8 cellular contexts compared by ENCODE assay signal in the genomic region with DNA sequence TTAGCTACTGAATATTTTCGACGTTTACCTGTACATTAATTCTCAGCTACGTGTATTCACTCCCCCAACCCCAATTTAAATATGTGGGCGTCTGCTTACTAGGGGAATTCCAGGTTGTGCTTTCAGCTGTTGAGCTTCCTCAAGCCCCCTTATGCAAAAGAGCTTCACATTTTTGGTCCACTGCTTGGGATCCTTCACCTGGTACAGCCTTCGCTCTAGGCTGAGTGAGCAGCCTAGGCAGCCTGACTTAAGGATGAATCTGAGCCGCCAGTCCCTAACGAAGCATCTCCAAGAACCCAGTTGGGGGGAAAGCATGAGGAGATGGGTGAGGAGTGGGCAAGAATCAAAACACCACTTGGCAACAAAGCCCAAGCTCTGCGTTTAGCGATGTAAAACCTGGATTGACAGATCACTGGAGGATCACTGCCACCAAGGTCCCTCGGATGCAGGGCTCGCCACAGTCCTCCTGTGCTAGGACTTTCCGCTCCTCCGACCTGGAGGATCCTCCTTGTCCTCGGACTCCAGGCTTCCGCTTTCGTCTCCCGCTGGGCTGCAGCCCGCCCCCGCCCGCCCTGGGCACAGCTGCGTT. TPM values are rescaled to one million over a fixed set of nuclear protein-coding genes. Genes with fewer than 3 reads are reported as not detected.
DNase-seq lines count a peak whose midpoint lies in the region; ATAC-seq and TF ChIP-seq lines count a peak whose summit lies in the region.

No MANE protein-coding gene starts in this region.

- peak overlapping the region; percentile 92 for H3K27ac Mint-ChIP-seq in activated naive CD8-positive, alpha-beta T cell treated with anti-CD3 and anti-CD28 coated beads, Interleukin-2, amount 10 ng/mL, durations not matched to agents 7 days and 5 days
- H3K27ac Mint-ChIP-seq in immature natural killer cell: peak overlapping the region; percentile 87 to 97 (median 96)
- H3K27ac Mint-ChIP-seq in stimulated activated naive CD8-positive, alpha-beta T cell treated with anti-CD3 and anti-CD28 coated beads, Interleukin-15, amount 100 ng/mL, for 72 hours: peak overlapping the region; percentile 97

- no peaks in the 10 kb centered on the region for H3K9me3 Mint-ChIP-seq in activated naive CD8-positive, alpha-beta T cell treated with anti-CD3 and anti-CD28 coated beads, Interleukin-2, amount 10 ng/mL, durations not matched to agents 7 days and 5 days
- no peaks in the 10 kb centered on the region for H3K9me3 Mint-ChIP-seq in immature natural killer cell
- H3K9me3 Mint-ChIP-seq in stimulated activated naive CD8-positive, alpha-beta T cell treated with anti-CD3 and anti-CD28 coated beads, Interleukin-15, amount 100 ng/mL, for 72 hours: no peaks in the 10 kb centered on the region

- peaks cover 22% of the 10 kb centered on the region for H3K36me3 Mint-ChIP-seq in activated naive CD8-positive, alpha-beta T cell treated with anti-CD3 and anti-CD28 coated beads, Interleukin-2, amount 10 ng/mL, durations not matched to agents 7 days and 5 days
- H3K36me3 Mint-ChIP-seq in immature natural killer cell: peaks cover 0 to 5% (median 0%) of the 10 kb centered on the region in 3 donors

- peaks cover 33% of the 10 kb centered on the region for H3K4me1 Mint-ChIP-seq in activated naive CD8-positive, alpha-beta T cell treated with anti-CD3 and anti-CD28 coated beads, Interleukin-2, amount 10 ng/mL, durations not matched to agents 7 days and 5 days
- H3K4me1 Mint-ChIP-seq in immature natural killer cell: peaks cover 54 to 55% of the 10 kb centered on the region in 2 donors
- peaks cover 52% of the 10 kb centered on the region for H3K4me1 Mint-ChIP-seq in stimulated activated naive CD8-positive, alpha-beta T cell treated with anti-CD3 and anti-CD28 coated beads, Interleukin-15, amount 100 ng/mL, for 72 hours

- ATAC-seq in activated naive CD8-positive, alpha-beta T cell treated with anti-CD3 and anti-CD28 coated beads, Interleukin-2, amount 10 ng/mL, durations not matched to agents 7 days and 5 days (ENCODE audit: low read depth): no peak
- ATAC-seq in stimulated activated naive CD8-positive, alpha-beta T cell treated with anti-CD3 and anti-CD28 coated beads, Interleukin-15, amount 100 ng/mL, for 72 hours: no peak

- H3K4me3 ChIP-seq in HL-60 (replicated peaks; ENCODE audit: insufficient read depth, low read length): peak overlapping the region; percentile 94

- POLR2A ChIA-PET in activated naive CD8-positive, alpha-beta T cell treated with anti-CD3 and anti-CD28 coated beads, Interleukin-2, amount 10 ng/mL, durations not matched to agents 7 days and 5 days (lab: Charles Lee): interaction anchor here (0.6 to 2.6 kb wide), 13 partner anchors 12 to 1429 kb away, joined by 3 to 33 read pairs (median 5); a partner anchor contains a TSS

- peak; percentile 48 for DNase-seq in DMS79 treated with DMSO at 0.1 percent for 48 hours (lab: John Stamatoyannopoulos, UW)
- no peak for DNase-seq in DMS79 (lab: John Stamatoyannopoulos, UW)
- no peak for DNase-seq in HL-60 (ENCODE audit: low read depth in 1 of 2, low spot score in 1 of 2)
- DNase-seq in activated naive CD8-positive, alpha-beta T cell treated with anti-CD3 and anti-CD28 coated beads, Interleukin-2, amount 10 ng/mL, durations not matched to agents 7 days and 5 days: no peak
- DNase-seq in immature natural killer cell: peak in 2 of 3 donors; percentile 15 to 22
- peak in 1 of 2 donors; percentile 15 for DNase-seq in stimulated activated naive CD8-positive, alpha-beta T cell treated with anti-CD3 and anti-CD28 coated beads, Interleukin-15, amount 100 ng/mL, for 72 hours
- DNase-seq in NCI-H1436 (lab: John Stamatoyannopoulos, UW): no peak
- DNase-seq in NK-92 treated with Interleukin-12 subunit alpha and Interleukin-12 subunit beta, amount 100 ng/mL, for 24 hours (lab: John Stamatoyannopoulos, UW): no peak

- H3K4me3 Mint-ChIP-seq in activated naive CD8-positive, alpha-beta T cell treated with anti-CD3 and anti-CD28 coated beads, Interleukin-2, amount 10 ng/mL, durations not matched to agents 7 days and 5 days: peak overlapping the region; percentile 87
- peak overlapping the region; percentile 86 to 91 (median 91) for H3K4me3 Mint-ChIP-seq in immature natural killer cell
- H3K4me3 Mint-ChIP-seq in stimulated activated naive CD8-positive, alpha-beta T cell treated with anti-CD3 and anti-CD28 coated beads, Interleukin-15, amount 100 ng/mL, for 72 hours: peak overlapping the region; percentile 82 to 91

- no peaks in the 10 kb centered on the region for H3K27me3 ChIP-seq in HL-60 (ENCODE audit: insufficient read depth, poor library complexity, severe bottlenecking)

- peaks cover 8% of the 10 kb centered on the region for H3K27me3 Mint-ChIP-seq in activated naive CD8-positive, alpha-beta T cell treated with anti-CD3 and anti-CD28 coated beads, Interleukin-2, amount 10 ng/mL, durations not matched to agents 7 days and 5 days
- peaks cover 0 to 4% (median 1%) of the 10 kb centered on the region in 3 donors for H3K27me3 Mint-ChIP-seq in immature natural killer cell (ENCODE audit: low read depth in 3 of 3)
- H3K27me3 Mint-ChIP-seq in stimulated activated naive CD8-positive, alpha-beta T cell treated with anti-CD3 and anti-CD28 coated beads, Interleukin-15, amount 100 ng/mL, for 72 hours: no peaks in the 10 kb centered on the region

- TF ChIP-seq CTCF in HL-60 (IDR thresholded peaks at IDR 0.05; ENCODE audit: insufficient read depth, low read length): no peak

- peak overlapping the region; percentile 95 for H3K27ac ChIP-seq in HL-60 (replicated peaks)

RNA-seq across cellular contexts. Expression of a gene that starts 0.6 kb away (rescaled TPM):
- 10 to 100 TPM; 27.4 to 31.7 TPM for total RNA-seq in activated naive CD8-positive, alpha-beta T cell treated with anti-CD3 and anti-CD28 coated beads, Interleukin-2, amount 10 ng/mL, durations not matched to agents 7 days and 5 days
- 10 to 100 TPM; 23.0 to 26.0 (median 26.0) TPM for polyA plus RNA-seq in immature natural killer cell

RNA-seq across cellular contexts. Expression of a gene that starts 16.3 kb away (rescaled TPM):
- 10 to 100 TPM; 31.2 to 35.7 TPM for total RNA-seq in activated naive CD8-positive, alpha-beta T cell treated with anti-CD3 and anti-CD28 coated beads, Interleukin-2, amount 10 ng/mL, durations not matched to agents 7 days and 5 days
- polyA plus RNA-seq in immature natural killer cell: 10 to 100 TPM; 13.9 to 29.2 (median 19.9) TPM

Comparison
In these comparisons a context has a peak if more than half of its experiments do, and no peak if none do; other contexts are left out.
1. DNase-seq: peak in DMS79 treated with DMSO at 0.1 percent for 48 hours (single experiment) and immature natural killer cell (2 of 3); none in DMS79 (single experiment), HL-60 (0 of 2), activated naive CD8-positive, alpha-beta T cell treated with anti-CD3 and anti-CD28 coated beads, Interleukin-2, amount 10 ng/mL, durations not matched to agents 7 days and 5 days (single experiment), NCI-H1436 (single experiment) and NK-92 treated with Interleukin-12 subunit alpha and Interleukin-12 subunit beta, amount 100 ng/mL, for 24 hours (single experiment).
2. Peak in every context shown above with its lines, with median percentiles within 50 percentile points of each other: H3K27ac Mint-ChIP-seq and H3K4me3 Mint-ChIP-seq.